In genomic region chr7:80826520-80827237, GRCh38 we compare ENCODE assay signal across 1 cellular context.
TF ChIP-seq lines count a peak whose summit lies in the region.

No MANE protein-coding gene starts in this region.

TF ChIP-seq in IMR-90, 13 proteins besides CTCF, POLR2A, EP300 and RAD21:
- TF ChIP-seq, protein P1, sequence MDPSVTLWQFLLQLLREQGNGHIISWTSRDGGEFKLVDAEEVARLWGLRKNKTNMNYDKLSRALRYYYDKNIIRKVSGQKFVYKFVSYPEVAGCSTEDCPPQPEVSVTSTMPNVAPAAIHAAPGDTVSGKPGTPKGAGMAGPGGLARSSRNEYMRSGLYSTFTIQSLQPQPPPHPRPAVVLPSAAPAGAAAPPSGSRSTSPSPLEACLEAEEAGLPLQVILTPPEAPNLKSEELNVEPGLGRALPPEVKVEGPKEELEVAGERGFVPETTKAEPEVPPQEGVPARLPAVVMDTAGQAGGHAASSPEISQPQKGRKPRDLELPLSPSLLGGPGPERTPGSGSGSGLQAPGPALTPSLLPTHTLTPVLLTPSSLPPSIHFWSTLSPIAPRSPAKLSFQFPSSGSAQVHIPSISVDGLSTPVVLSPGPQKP (IDR thresholded peaks at IDR 0.05; ENCODE audit: borderline replicate concordance, low read depth, low read length): no peak
- TF ChIP-seq MAZ (IDR thresholded peaks at IDR 0.05; ENCODE audit: borderline replicate concordance, low read depth, low read length) (no peak), RCOR1 (IDR thresholded peaks at IDR 0.05; ENCODE audit: insufficient replicate concordance, low read length) (no peak), CEBPB (IDR thresholded peaks at IDR 0.05; ENCODE audit: low read depth, low read length) (no peak), FOS (IDR thresholded peaks at IDR 0.05; ENCODE audit: low read depth, low read length) (no peak), MAFK (IDR thresholded peaks at IDR 0.05; ENCODE audit: low read depth, low read length) (no peak), BHLHE40 (IDR thresholded peaks at IDR 0.05; ENCODE audit: low read depth, low read length) (no peak), CHD1 (IDR thresholded peaks at IDR 0.05; ENCODE audit: low read depth, low read length) (no peak), SMC3 (IDR thresholded peaks at IDR 0.05; ENCODE audit: low read depth, low read length) (no peak), MXI1 (IDR thresholded peaks at IDR 0.05; ENCODE audit: borderline replicate concordance, low read depth, low read length) (no peak), USF2 (IDR thresholded peaks at IDR 0.05; ENCODE audit: low read depth, low read length) (no peak)
